7 cellular contexts compared by ENCODE assay signal in the genomic region with DNA sequence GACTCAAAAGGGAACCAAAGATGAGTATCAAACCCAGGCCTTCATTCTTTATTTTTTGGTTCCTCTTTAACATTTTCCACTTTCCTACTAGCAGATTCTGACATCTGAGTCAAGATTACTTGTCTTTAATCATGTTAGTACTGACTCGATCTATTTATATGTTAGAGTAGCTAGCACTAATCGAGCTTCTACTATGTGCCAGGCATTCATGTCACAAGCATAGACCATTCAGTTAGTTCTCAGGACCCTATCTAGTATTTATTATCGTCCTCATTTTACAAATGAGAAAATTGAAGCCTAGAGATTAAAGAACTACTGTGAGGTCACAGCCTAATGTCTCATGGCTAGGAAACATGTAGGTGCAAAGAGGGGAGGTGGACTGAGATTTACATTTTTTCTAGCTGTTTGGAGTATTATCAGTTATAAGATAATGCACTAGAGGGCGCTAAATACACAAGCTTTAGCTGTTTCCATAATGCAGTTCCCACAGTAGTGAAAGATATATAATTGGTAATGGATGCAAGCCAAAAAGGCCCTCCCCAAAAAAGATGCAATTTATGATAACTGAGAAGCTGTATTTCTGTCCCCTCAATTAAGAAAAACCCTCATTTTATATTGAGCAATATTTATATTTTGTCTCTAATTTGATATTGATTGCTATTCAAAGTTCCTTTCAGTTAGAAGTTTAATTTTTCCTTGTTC. TPM values are rescaled to one million over a fixed set of nuclear protein-coding genes. Genes with fewer than 3 reads are reported as not detected.
DNase-seq lines count a peak whose midpoint lies in the region; ATAC-seq and TF ChIP-seq lines count a peak whose summit lies in the region.

No MANE protein-coding gene starts in this region.

- peak; percentile 11 to 42 (median 19) for ATAC-seq in natural killer cell

- no peaks in the 10 kb centered on the region for H3K27me3 ChIP-seq in MG63

- H3K4me3 ChIP-seq in LNCaP clone FGC (ENCODE audit: low read depth, low read length) (no peak overlapping the region), MG63 (no peak overlapping the region)

- peak overlapping the region in 1 of 2 donors; percentile 78 for H3K27ac Mint-ChIP-seq in natural killer cell

- intact Hi-C loops in natural killer cell (cut with micrococcal nuclease): loop anchor here (1.0 to 5.0 kb wide), 3 partner anchors 86 to 506 kb away; no protein-coding TSS in a partner anchor

- H3K36me3 ChIP-seq in MG63: peaks cover 4% of the 10 kb centered on the region

- H3K36me3 Mint-ChIP-seq in natural killer cell: no peaks in the 10 kb centered on the region

- DNase-seq in G401 (ENCODE audit: low spot score) (peak; percentile 70), LNCaP clone FGC (ENCODE audit: low read depth) (no peak), RKO (ENCODE audit: low spot score) (peak; percentile 89), dermis blood vessel endothelial cell (peak; percentile 82), natural killer cell (no peak), MG63 (no peak)
- DNase-seq in effector CD4-positive, alpha-beta T cell: no peak

- peak; percentile 73 for TF ChIP-seq CTCF in LNCaP clone FGC (IDR thresholded peaks at IDR 0.05; ENCODE audit: control insufficient read depth, extremely low read depth, insufficient read depth)
- peak; percentile 88 for TF ChIP-seq CTCF in natural killer cell (IDR thresholded peaks at IDR 0.05)

- H3K9me3 Mint-ChIP-seq in natural killer cell: no peaks in the 10 kb centered on the region

- no peaks in the 10 kb centered on the region for H3K9me3 ChIP-seq in MG63

- H3K27me3 Mint-ChIP-seq in natural killer cell (ENCODE audit: low read depth in 2 of 2): no peaks in the 10 kb centered on the region

- peaks cover 34 to 39% of the 10 kb centered on the region in 2 donors for H3K4me1 Mint-ChIP-seq in natural killer cell

- in situ Hi-C loops in G401 (cut with HindIII; ENCODE audit: low sequenced_read_pairs): no loop called here

- H3K4me3 Mint-ChIP-seq in natural killer cell: peak overlapping the region; percentile 35

RNA-seq across cellular contexts. Expression of a gene that starts 32.9 kb away (rescaled TPM):
- 15.3 and 29.9 TPM in 2 replicates for total RNA-seq in G401 (2014; rRNA removed; shearing (Covaris generic))
- 155 and 160 TPM in 2 replicates for total RNA-seq in dermis blood vessel endothelial cell
- 100 to 1,000 TPM; 272 to 353 (median 345) TPM for total RNA-seq in natural killer cell
- total RNA-seq in MG63 (2014; rRNA removed; shearing (Covaris generic); ENCODE audit: low replicate concordance): 5.1 and 6.7 TPM in 2 replicates

Comparison
In these comparisons a context has a peak if more than half of its experiments do, and no peak if none do; other contexts are left out.
1. DNase-seq: peak in G401 (single experiment), RKO (single experiment) and dermis blood vessel endothelial cell (single experiment); none in LNCaP clone FGC (single experiment), natural killer cell (single experiment), MG63 (single experiment) and effector CD4-positive, alpha-beta T cell (single experiment).